ENCODE assay signal across 19 cellular contexts in the genomic region with DNA sequence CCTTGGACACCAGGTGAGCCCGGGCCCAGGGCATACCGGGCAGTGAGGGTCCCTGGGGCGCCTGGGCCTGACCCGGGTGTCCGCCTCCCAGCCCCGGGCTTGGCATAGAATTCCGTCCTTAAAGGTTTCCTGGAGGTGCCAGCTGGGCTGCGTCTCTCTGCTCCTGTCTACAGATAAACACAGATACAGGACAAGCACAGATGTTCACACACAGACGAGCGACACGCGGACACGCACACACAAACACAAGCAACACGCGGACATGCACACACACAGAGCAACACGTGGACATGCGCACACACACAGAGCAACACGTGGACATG. TPM values are rescaled to one million over a fixed set of nuclear protein-coding genes. Genes with fewer than 3 reads are reported as not detected.
DNase-seq lines count a peak whose midpoint lies in the region; ATAC-seq, FAIRE-seq and TF ChIP-seq lines count a peak whose summit lies in the region.
"Had no signal": no experiment of that assay in that cellular context is flagged by ENCODE, and none has a peak within 500 bp of the region (broad histone marks: within the 10 kb centered on the region; RNA-seq: fewer than 3 reads in every experiment).

No MANE protein-coding gene starts in this region.

- no peak overlapping the region for H2BK15ac ChIP-seq in H1 (ENCODE audit: low read length)

- H3K4me1 ChIP-seq in right lobe of liver (peaks cover 0 to 13% (median 0%) of the 10 kb centered on the region in 4 donors), HepG2 (ENCODE audit: insufficient read depth, low read length) (no peaks in the 10 kb centered on the region), H1 (replicated peaks in 1 of 4; ENCODE audit: control insufficient read depth in 3 of 4, insufficient read depth in 4 of 4, low read length in 3 of 4) (peaks cover 0 to 5% (median 4%) of the 10 kb centered on the region in 4 experiments; a peak in 4 of 7 replicates)

- H3K27me3 Mint-ChIP-seq in stimulated activated memory B cell treated with anti-CD40 and anti-IgM and Interleukin-4, amounts not matched to agents 10 μg/mL and 1 μg/mL and 100 μg/mL, for 72 hours: no peaks in the 10 kb centered on the region

- no peak overlapping the region for H2AK5ac ChIP-seq in H1 (ENCODE audit: low read depth, low read length)

- H3K23ac ChIP-seq in H1 (ENCODE audit: insufficient read length): no peak overlapping the region

- H3K27ac Mint-ChIP-seq in stimulated activated memory B cell treated with anti-CD40 and anti-IgM and Interleukin-4, amounts not matched to agents 10 μg/mL and 1 μg/mL and 100 μg/mL, for 72 hours: no peak overlapping the region

- TF ChIP-seq EP300 in HepG2 (IDR thresholded peaks at IDR 0.05; ENCODE audit: low read depth in 2 of 2, low read length in 2 of 2): no peak
- no peak for TF ChIP-seq EP300 in HepG2 (CRISPR knock-in tag; IDR thresholded peaks at IDR 0.05; ENCODE audit: borderline replicate concordance)
- no peak for TF ChIP-seq EP300 in H1 (IDR thresholded peaks at IDR 0.05; ENCODE audit: borderline replicate concordance in 1 of 2, low read depth in 2 of 2, low read length in 2 of 2)

- no peak for TF ChIP-seq CTCF in right lobe of liver (IDR thresholded peaks at IDR 0.05)
- no peak for TF ChIP-seq CTCF in HepG2 (CRISPR knock-in tag; IDR thresholded peaks at IDR 0.05)
- no peak for TF ChIP-seq CTCF in H1 (IDR thresholded peaks at IDR 0.05; ENCODE audit: control extremely low read depth in 1 of 3, insufficient read depth in 1 of 3, low read depth in 1 of 3, low read length in 3 of 3)

- no peak overlapping the region for H2BK20ac ChIP-seq in H1 (ENCODE audit: low read length)

- H3K4me1 Mint-ChIP-seq in stimulated activated memory B cell treated with anti-CD40 and anti-IgM and Interleukin-4, amounts not matched to agents 10 μg/mL and 1 μg/mL and 100 μg/mL, for 72 hours: peaks cover 12% of the 10 kb centered on the region

- H4K5ac ChIP-seq in H1 (ENCODE audit: insufficient read length, low read depth, low read length): no peak overlapping the region

- FAIRE-seq in HepG2 (lab: Jason Lieb, UNC): no peak
- peak; percentile 98 for FAIRE-seq in HTR-8/SVneo (lab: Jason Lieb, UNC)
- FAIRE-seq in H1 (lab: Jason Lieb, UNC): peak; percentile 52

- no peak overlapping the region for H3K4ac ChIP-seq in H1 (replicated peaks; ENCODE audit: insufficient read length, low read depth, low read length)

- POLR2A ChIA-PET in HepG2 (lab: Yijun Ruan, JAX) (no interaction called here), H1 (lab: Charles Lee; ENCODE audit: partially characterized antibody) (interaction anchor here (0.9 to 1.7 kb wide), 4 partner anchors 9 to 25 kb away, joined by 3 to 6 read pairs (median 4); partner anchors contain the start of gene ADD1)

- H3K36me3 ChIP-seq in right lobe of liver: peaks cover 0 to 62% (median 20%) of the 10 kb centered on the region in 4 donors
- H3K36me3 ChIP-seq in HepG2 (replicated peaks in 1 of 2; ENCODE audit: control insufficient read depth in 1 of 2, insufficient read depth in 2 of 2, low read length in 2 of 2): peaks cover 20 to 56% of the 10 kb centered on the region in 2 experiments; a peak in 4 of 5 replicates
- peaks cover 0 to 46% (median 34%) of the 10 kb centered on the region in 4 experiments; a peak in 7 of 8 replicates for H3K36me3 ChIP-seq in H1 (ENCODE audit: control insufficient read depth in 2 of 4, insufficient read depth in 4 of 4, low read length in 3 of 4)

- in situ Hi-C loops in HepG2 (cut with HindIII; ENCODE audit: extremely low pct_ligation_motif_present, low pct_unique_long_range_greater_than_20kb): no loop called here

- H2AFZ ChIP-seq in HepG2 (ENCODE audit: low read length) (no peak overlapping the region), H1 (ENCODE audit: low read length) (no peak overlapping the region)

- no peaks in the 10 kb centered on the region for H3K23me2 ChIP-seq in H1 (ENCODE audit: low read depth, low read length)

- no peak overlapping the region for H3K56ac ChIP-seq in H1 (replicated peaks; ENCODE audit: insufficient read length, low read depth, low read length)

- H3K4me3 Mint-ChIP-seq in stimulated activated memory B cell treated with anti-CD40 and anti-IgM and Interleukin-4, amounts not matched to agents 10 μg/mL and 1 μg/mL and 100 μg/mL, for 72 hours: no peak overlapping the region
- H3K4me3 Mint-ChIP-seq: CD14-positive monocyte had no signal

- no peak for TF ChIP-seq RAD21 in HepG2 (CRISPR knock-in tag; IDR thresholded peaks at IDR 0.05)
- no peak for TF ChIP-seq RAD21 in H1 (IDR thresholded peaks at IDR 0.05 in 1 of 2, conservative IDR thresholded peaks at IDR 0.05 in 1 of 2; ENCODE audit: low read depth in 2 of 2, low read length in 2 of 2)

- BruUV-seq in HepG2 (replicated peaks; lab: Mats Ljungman, UMichigan): no TSS peak

- DNase-seq in right lobe of liver (peak in 2 of 3 donors; percentile 8 to 47), HepG2 (ENCODE audit: low spot score) (no peak), HTR-8/SVneo (ENCODE audit: insufficient read length, low spot score) (no peak), H1 (ENCODE audit: low read depth in 1 of 2, low spot score in 2 of 2) (no peak), T-helper 1 cell (no peak)
- DNase-seq: ACHN; DMS79; NCI-H1105; NCI-H2081 treated with DMSO at 0.1 percent for 48 hours; NCI-H510A; NCI-H748 treated with DMSO at 0.1 percent for 48 hours; NK-92 treated with Interleukin-12 subunit alpha and Interleukin-12 subunit beta, amount 100 ng/mL, for 24 hours; OCI-M1; SIG-M5 had no signal

- no peak overlapping the region for H4K91ac ChIP-seq in H1 (replicated peaks; ENCODE audit: insufficient read length, low read length)

- no peaks in the 10 kb centered on the region for H3K9me3 ChIP-seq in right lobe of liver
- H3K9me3 ChIP-seq in HepG2 (ENCODE audit: low read length): no peaks in the 10 kb centered on the region
- no peaks in the 10 kb centered on the region for H3K9me3 ChIP-seq in H1 (ENCODE audit: insufficient read depth in 2 of 2, low read depth in 1 of 2, low read length in 1 of 2)

- H2BK5ac ChIP-seq in H1 (ENCODE audit: low read depth, low read length): peak overlapping the region; percentile 63; the same call in 1 of the 2 replicates

- H3K79me2 ChIP-seq in HepG2 (ENCODE audit: insufficient read depth, low read length): no peaks in the 10 kb centered on the region
- H3K79me2 ChIP-seq in H1 (ENCODE audit: control insufficient read depth in 1 of 2, insufficient read depth in 2 of 2, low read length in 2 of 2): no peaks in the 10 kb centered on the region

- H3K14ac ChIP-seq in H1 (ENCODE audit: insufficient read length): no peak overlapping the region

- H3K18ac ChIP-seq in H1 (ENCODE audit: extremely low read depth, low read length): no peak overlapping the region

- H2BK12ac ChIP-seq in H1 (ENCODE audit: low read depth, low read length): no peak overlapping the region

- H4K8ac ChIP-seq in H1 (ENCODE audit: extremely low read depth, insufficient read depth, low read length): no peak overlapping the region

- peaks cover 6% of the 10 kb centered on the region for H3K9me3 Mint-ChIP-seq in stimulated activated memory B cell treated with anti-CD40 and anti-IgM and Interleukin-4, amounts not matched to agents 10 μg/mL and 1 μg/mL and 100 μg/mL, for 72 hours

- no peak overlapping the region for H3K9ac ChIP-seq in HepG2 (ENCODE audit: insufficient read depth, low read depth, low read length)
- no peak overlapping the region for H3K9ac ChIP-seq in H1 (replicated peaks in 1 of 4; ENCODE audit: extremely low read depth in 1 of 4, low read depth in 3 of 4, low read length in 3 of 4)

- H4K20me1 ChIP-seq in HepG2 (ENCODE audit: insufficient read depth, low read length): peaks cover 3% of the 10 kb centered on the region; the same call in 1 of the 2 replicates
- peaks cover 0 to 16% of the 10 kb centered on the region in 2 experiments for H4K20me1 ChIP-seq in H1 (replicated peaks in 1 of 2; ENCODE audit: control insufficient read depth in 1 of 2, insufficient read depth in 2 of 2, low read length in 2 of 2)

- CTCF ChIA-PET in HepG2 (lab: Yijun Ruan, JAX; ENCODE audit: low intra/inter-chr PET ratio, low total read pairs): no interaction called here
- CTCF ChIA-PET in H1 (lab: Charles Lee; ENCODE audit: partially characterized antibody): interaction anchor here (1.6 kb wide), 1 partner anchor 14 kb away, joined by 5 read pairs; no protein-coding TSS in a partner anchor

- ATAC-seq in right lobe of liver (no peak), HepG2 (no peak), GM19324 (IDR thresholded peaks at IDR 0.05; ENCODE audit: low FRiP score, unreplicated experiment) (no peak)
- ATAC-seq in stimulated activated memory B cell treated with anti-CD40 and anti-IgM and Interleukin-4, amounts not matched to agents 10 μg/mL and 1 μg/mL and 100 μg/mL, for 72 hours: peak; percentile 14
- ATAC-seq: SK-N-SH treated with all-trans-retinoic acid at 6 μM for 48 hours had no signal

- no peaks in the 10 kb centered on the region for H3K79me1 ChIP-seq in H1 (ENCODE audit: low read depth, low read length)

- peaks cover 65% of the 10 kb centered on the region for H3K36me3 Mint-ChIP-seq in stimulated activated memory B cell treated with anti-CD40 and anti-IgM and Interleukin-4, amounts not matched to agents 10 μg/mL and 1 μg/mL and 100 μg/mL, for 72 hours

- TF ChIP-seq POLR2A in right lobe of liver (IDR thresholded peaks at IDR 0.05): no peak
- no peak for TF ChIP-seq POLR2A in HepG2 (IDR thresholded peaks at IDR 0.05; ENCODE audit: insufficient read depth in 1 of 2, low read depth in 2 of 2, low read length in 2 of 2)
- no peak for TF ChIP-seq POLR2A in H1 (IDR thresholded peaks at IDR 0.05; ENCODE audit: control extremely low read depth in 1 of 2, low read depth in 2 of 2, low read length in 2 of 2)

- intact Hi-C loops in right lobe of liver (cut with DNase I) (no loop called here), HepG2 (cut with micrococcal nuclease; ENCODE audit: unreplicated experiment) (no loop called here)

- no peak overlapping the region for H3K27ac ChIP-seq in right lobe of liver
- no peak overlapping the region for H3K27ac ChIP-seq in HepG2 (ENCODE audit: extremely low read length, insufficient read depth, low read length)
- no peak overlapping the region for H3K27ac ChIP-seq in H1 (ENCODE audit: low read depth, low read length)
- H3K27ac ChIP-seq: HL-60 had no signal

- no peak overlapping the region for H2BK120ac ChIP-seq in H1 (replicated peaks; ENCODE audit: low read depth, low read length)

- no peak overlapping the region for H3K4me2 ChIP-seq in HepG2 (ENCODE audit: low read depth, low read length)
- H3K4me2 ChIP-seq in H1 (ENCODE audit: insufficient read depth in 1 of 2, low read depth in 2 of 2, low read length in 2 of 2): no peak overlapping the region

- WGBS in right lobe of liver (ENCODE audit: insufficient coverage, low coverage, low lambda C conversion rate, missing lambda C conversion rate): 40% methylated on average over 2 of the region's 18 CpGs
- WGBS in HepG2 (ENCODE audit: low lambda C conversion rate): 87% methylated on average over 12 of the region's 18 CpGs
- WGBS in H1 (ENCODE audit: extremely low coverage in 1 of 2, insufficient coverage in 1 of 2, insufficient read length in 1 of 2, insufficient replicate concordance in 2 of 2, low coverage in 1 of 2, low lambda C conversion rate in 2 of 2, missing lambda C conversion rate in 1 of 2), 2 experiments: 94% methylated on average over 18 of the region's 18 CpGs; no CpG with 5 or more reads in 1 of the 2 experiments

- H3K27me3 ChIP-seq in right lobe of liver (no peaks in the 10 kb centered on the region), HepG2 (ENCODE audit: control insufficient read depth in 1 of 2, insufficient read depth in 2 of 2, low read length in 2 of 2) (no peaks in the 10 kb centered on the region), H1 (replicated peaks in 1 of 4; ENCODE audit: control insufficient read depth in 3 of 4, extremely low read depth in 1 of 4, insufficient read depth in 3 of 4, low read length in 3 of 4) (no peaks in the 10 kb centered on the region)

- no peak overlapping the region for H3K4me3 ChIP-seq in right lobe of liver
- H3K4me3 ChIP-seq in HepG2 (replicated peaks in 1 of 3; ENCODE audit: insufficient read depth in 1 of 3, low read depth in 2 of 3, low read length in 3 of 3): no peak overlapping the region
- H3K4me3 ChIP-seq in H1 (ENCODE audit: extremely low read depth in 1 of 4, insufficient read depth in 2 of 4, low read depth in 3 of 4, low read length in 4 of 4): no peak overlapping the region

RNA-seq across cellular contexts. Expression of gene ADD1, which starts 18.5 kb away (rescaled TPM):
- total RNA-seq in right lobe of liver: 100 to 1,000 TPM in 3 of 6 experiments, 10 to 100 TPM in 3; 94.4 to 120 (median 103) TPM
- total RNA-seq in HepG2 (2016; rRNA removed; fragmentation: Illumina TruSeq; extraction: Trizol): 122 and 133 TPM in 2 replicates
- 25.1 and 28.0 TPM in 2 replicates for total RNA-seq in HepG2 (2016; cell fraction: cytosol; rRNA removed; fragmentation: Illumina TruSeq; extraction: Trizol; ENCODE audit: low read depth)
- total RNA-seq in HepG2 (2016; cell fraction: insoluble cytoplasmic fraction; rRNA removed; fragmentation: Illumina TruSeq; extraction: Trizol): 104 and 117 TPM in 2 replicates
- total RNA-seq in HepG2 (2016; cell fraction: membrane; rRNA removed; fragmentation: Illumina TruSeq; extraction: Trizol): 56.9 and 59.3 TPM in 2 replicates
- total RNA-seq in HepG2 (2016; cell fraction: nucleus; rRNA removed; fragmentation: Illumina TruSeq; extraction: Trizol): 109 and 119 TPM in 2 replicates
- polyA plus RNA-seq in HepG2 (2011; rRNA removed): 73.9 and 76.3 TPM in 2 replicates
- 48.1 and 66.3 TPM in 2 replicates for polyA plus RNA-seq in HepG2 (2011; cell fraction: cytosol; rRNA removed)
- polyA plus RNA-seq in HepG2 (2011; cell fraction: nucleus; rRNA removed): 210 and 221 TPM in 2 replicates
- polyA plus RNA-seq in HepG2 (2012): 70.7 and 77.6 TPM in 2 replicates
- polyA plus RNA-seq in HepG2 (2016; cell fraction: cytosol; fragmentation: Illumina TruSeq; extraction: Trizol; ENCODE audit: low read depth): 11.6 and 13.4 TPM in 2 replicates
- polyA plus RNA-seq in HepG2 (2016; cell fraction: insoluble cytoplasmic fraction; fragmentation: Illumina TruSeq; extraction: Trizol; ENCODE audit: low read depth): 90.6 and 120 TPM in 2 replicates
- 40.3 and 41.9 TPM in 2 replicates for polyA plus RNA-seq in HepG2 (2016; cell fraction: membrane; fragmentation: Illumina TruSeq; extraction: Trizol; ENCODE audit: low read depth)
- 163 and 167 TPM in 2 replicates for polyA plus RNA-seq in HepG2 (2016; cell fraction: nucleus; fragmentation: Illumina TruSeq; extraction: Trizol; ENCODE audit: insufficient read depth, low read depth)
- polyA minus RNA-seq in HepG2 (2011; rRNA and poly(A)+ RNA removed; ENCODE audit: low replicate concordance): 28.2 and 90.0 TPM in 2 replicates
- polyA minus RNA-seq in HepG2 (2011; cell fraction: cytosol; rRNA and poly(A)+ RNA removed): 43.0 and 48.4 TPM in 2 replicates
- 99.5 and 109 TPM in 2 replicates for polyA minus RNA-seq in HepG2 (2011; cell fraction: nucleus; rRNA and poly(A)+ RNA removed)
- 132 and 143 TPM in 2 replicates for total RNA-seq in H1 (2021; fragmentation: NEBNext Ultra II Directional; extraction: Animal tissue kit (Norgen Biotek cat#: 25700))
- 113 and 219 TPM in 2 replicates for polyA plus RNA-seq in H1 (2011; rRNA removed)
- polyA plus RNA-seq in H1 (2011; cell fraction: cytosol; rRNA removed): 94.0 TPM
- polyA plus RNA-seq in H1 (2011; cell fraction: nucleus; rRNA removed): 253 TPM
- 98.4 to 131 TPM (median 126 TPM) in 4 replicates for polyA plus RNA-seq in H1 (2012, experiment 1 of 2)
- polyA plus RNA-seq in H1 (2012, experiment 2 of 2): 79.3 TPM
- 150 TPM for polyA plus RNA-seq in H1 (2013, experiment 1 of 2)
- 143 TPM for polyA plus RNA-seq in H1 (2013, experiment 2 of 2)
- polyA minus RNA-seq in H1 (2011; rRNA and poly(A)+ RNA removed): 76.5 and 77.9 TPM in 2 replicates
- polyA minus RNA-seq in H1 (2011; cell fraction: cytosol; rRNA and poly(A)+ RNA removed): 51.5 TPM
- 72.5 TPM for polyA minus RNA-seq in H1 (2011; cell fraction: nucleus; rRNA and poly(A)+ RNA removed)

RNA-seq across cellular contexts. Expression of gene SH3BP2, which starts 32.3 kb away (rescaled TPM):
- total RNA-seq in right lobe of liver: 10 to 100 TPM; 34.9 to 51.8 (median 40.7) TPM
- 7.0 and 16.9 TPM in 2 replicates for total RNA-seq in HepG2 (2016; rRNA removed; fragmentation: Illumina TruSeq; extraction: Trizol)
- total RNA-seq in HepG2 (2016; cell fraction: cytosol; rRNA removed; fragmentation: Illumina TruSeq; extraction: Trizol; ENCODE audit: low read depth): 8.3 and 8.9 TPM in 2 replicates
- 6.0 and 17.5 TPM in 2 replicates for total RNA-seq in HepG2 (2016; cell fraction: insoluble cytoplasmic fraction; rRNA removed; fragmentation: Illumina TruSeq; extraction: Trizol)
- 10.1 and 13.2 TPM in 2 replicates for total RNA-seq in HepG2 (2016; cell fraction: membrane; rRNA removed; fragmentation: Illumina TruSeq; extraction: Trizol)
- total RNA-seq in HepG2 (2016; cell fraction: nucleus; rRNA removed; fragmentation: Illumina TruSeq; extraction: Trizol): 24.2 and 26.2 TPM in 2 replicates
- polyA plus RNA-seq in HepG2 (2011; rRNA removed): 34.5 and 38.6 TPM in 2 replicates
- 9.0 and 10.4 TPM in 2 replicates for polyA plus RNA-seq in HepG2 (2011; cell fraction: cytosol; rRNA removed)
- polyA plus RNA-seq in HepG2 (2011; cell fraction: nucleus; rRNA removed): 190 and 200 TPM in 2 replicates
- 8.5 and 20.0 TPM in 2 replicates for polyA plus RNA-seq in HepG2 (2012)
- polyA plus RNA-seq in HepG2 (2016; cell fraction: cytosol; fragmentation: Illumina TruSeq; extraction: Trizol; ENCODE audit: low read depth): 8.6 and 9.1 TPM in 2 replicates
- polyA plus RNA-seq in HepG2 (2016; cell fraction: insoluble cytoplasmic fraction; fragmentation: Illumina TruSeq; extraction: Trizol; ENCODE audit: low read depth): 8.9 and 10.1 TPM in 2 replicates
- polyA plus RNA-seq in HepG2 (2016; cell fraction: membrane; fragmentation: Illumina TruSeq; extraction: Trizol; ENCODE audit: low read depth): 12.6 and 15.4 TPM in 2 replicates
- 68.6 and 68.9 TPM in 2 replicates for polyA plus RNA-seq in HepG2 (2016; cell fraction: nucleus; fragmentation: Illumina TruSeq; extraction: Trizol; ENCODE audit: insufficient read depth, low read depth)
- polyA minus RNA-seq in HepG2 (2011; rRNA and poly(A)+ RNA removed; ENCODE audit: low replicate concordance): 33.1 and 43.4 TPM in 2 replicates
- polyA minus RNA-seq in HepG2 (2011; cell fraction: cytosol; rRNA and poly(A)+ RNA removed): 8.4 and 8.5 TPM in 2 replicates
- polyA minus RNA-seq in HepG2 (2011; cell fraction: nucleus; rRNA and poly(A)+ RNA removed): 60.7 and 63.2 TPM in 2 replicates
- 31.4 and 32.4 TPM in 2 replicates for total RNA-seq in H1 (2021; fragmentation: NEBNext Ultra II Directional; extraction: Animal tissue kit (Norgen Biotek cat#: 25700))
- polyA plus RNA-seq in H1 (2011; rRNA removed): 27.4 and 45.8 TPM in 2 replicates
- 29.6 TPM for polyA plus RNA-seq in H1 (2011; cell fraction: cytosol; rRNA removed)
- 119 TPM for polyA plus RNA-seq in H1 (2011; cell fraction: nucleus; rRNA removed)
- 18.2 to 28.4 TPM (median 24.8 TPM) in 4 replicates for polyA plus RNA-seq in H1 (2012, experiment 1 of 2)
- polyA plus RNA-seq in H1 (2012, experiment 2 of 2): 13.6 TPM
- polyA plus RNA-seq in H1 (2013, experiment 1 of 2): 19.6 TPM
- 18.1 TPM for polyA plus RNA-seq in H1 (2013, experiment 2 of 2)
- polyA minus RNA-seq in H1 (2011; rRNA and poly(A)+ RNA removed): 52.4 and 64.8 TPM in 2 replicates
- 25.8 TPM for polyA minus RNA-seq in H1 (2011; cell fraction: cytosol; rRNA and poly(A)+ RNA removed)
- polyA minus RNA-seq in H1 (2011; cell fraction: nucleus; rRNA and poly(A)+ RNA removed): 51.1 TPM

Comparison
In these comparisons a context has a peak if more than half of its experiments do, and no peak if none do; other contexts are left out.
1. DNase-seq: peak in right lobe of liver (2 of 3); none in HepG2 (single experiment), HTR-8/SVneo (single experiment), H1 (0 of 2) and T-helper 1 cell (0 of 5).